17 cellular contexts compared by ENCODE assay signal in genomic region chr11:114251797-114252327, GRCh38. TPM values are rescaled to one million over a fixed set of nuclear protein-coding genes. Genes with fewer than 3 reads are reported as not detected.
DNase-seq lines count a peak whose midpoint lies in the region; ATAC-seq, FAIRE-seq and TF ChIP-seq lines count a peak whose summit lies in the region.
"Had no signal": no experiment of that assay in that cellular context is flagged by ENCODE, and none has a peak within 500 bp of the region (broad histone marks: within the 10 kb centered on the region; RNA-seq: fewer than 3 reads in every experiment).

No MANE protein-coding gene starts in this region.

- H3K9me3 Mint-ChIP-seq in MCF 10A (ENCODE audit: unreplicated experiment) (no peaks in the 10 kb centered on the region), nephron progenitor cell (no peaks in the 10 kb centered on the region)
- H3K9me3 Mint-ChIP-seq: activated naive CD4-positive, alpha-beta T cell treated with anti-CD3 and anti-CD28 coated beads, Interleukin-2, amount 10 ng/mL, durations not matched to agents 7 days and 5 days; stimulated activated naive CD8-positive, alpha-beta T cell treated with anti-CD3 and anti-CD28 coated beads, Interleukin-15, Interleukin-2, amounts not matched to agents 100 ng/mL and 50 ng/mL, for 24 hours had no signal

- no peaks in the 10 kb centered on the region for H3K79me2 ChIP-seq in mammary epithelial cell (ENCODE audit: insufficient read depth, low read length)

- no peak overlapping the region for H3K4me2 ChIP-seq in mammary epithelial cell (ENCODE audit: insufficient read depth, low read depth, low read length)

- H3K36me3 Mint-ChIP-seq in MCF 10A (ENCODE audit: insufficient read depth, unreplicated experiment) (no peaks in the 10 kb centered on the region), nephron progenitor cell (ENCODE audit: low read depth) (peaks cover 28% of the 10 kb centered on the region)
- H3K36me3 Mint-ChIP-seq: activated CD8-positive, alpha-beta memory T cell treated with anti-CD3 and anti-CD28 coated beads, Interleukin-2, amount 10 ng/mL, durations not matched to agents 7 days and 5 days; activated naive CD4-positive, alpha-beta T cell treated with anti-CD3 and anti-CD28 coated beads, Interleukin-2, amount 10 ng/mL, durations not matched to agents 7 days and 5 days had no signal

- no peaks in the 10 kb centered on the region for H3K36me3 ChIP-seq in mammary epithelial cell (ENCODE audit: insufficient read depth, low read length)
- H3K36me3 ChIP-seq in uterus, result no peaks in the 10 kb centered on the region
- H3K36me3 ChIP-seq in small intestine (ENCODE audit: control insufficient read depth in 2 of 2, insufficient read depth in 2 of 2, low read length in 2 of 2), result peaks cover 4 to 12% of the 10 kb centered on the region in 2 donors

- TF ChIP-seq CTCF in MCF 10A (IDR thresholded peaks at IDR 0.05; ENCODE audit: unreplicated experiment), result no peak
- no peak for TF ChIP-seq CTCF in mammary epithelial cell (conservative IDR thresholded peaks at IDR 0.05 in 1 of 2, IDR thresholded peaks at IDR 0.05 in 1 of 2; ENCODE audit: extremely low read depth in 1 of 2, insufficient read depth in 1 of 2, low read depth in 1 of 2, low read length in 2 of 2)
- peak; percentile 5 for TF ChIP-seq CTCF in choroid plexus epithelial cell (conservative IDR thresholded peaks at IDR 0.05; ENCODE audit: low read depth, low read length)
- peak; percentile 12 for TF ChIP-seq CTCF in nephron progenitor cell (IDR thresholded peaks at IDR 0.05)
- no peak for TF ChIP-seq CTCF in uterus (IDR thresholded peaks at IDR 0.05)

- peaks cover 3% of the 10 kb centered on the region for H3K27me3 ChIP-seq in mammary epithelial cell (ENCODE audit: insufficient read depth, low read length)
- no peaks in the 10 kb centered on the region for H3K27me3 ChIP-seq in uterus
- H3K27me3 ChIP-seq in small intestine (ENCODE audit: control insufficient read depth in 2 of 2, insufficient read depth in 2 of 2, low read length in 2 of 2), result no peaks in the 10 kb centered on the region

- ATAC-seq in GM21528 (IDR thresholded peaks at IDR 0.05; ENCODE audit: low FRiP score, unreplicated experiment), result no peak
- ATAC-seq: activated CD8-positive, alpha-beta memory T cell treated with anti-CD3 and anti-CD28 coated beads, Interleukin-2, amount 10 ng/mL, durations not matched to agents 7 days and 5 days; left colon had no signal

- H3K4me1 ChIP-seq in mammary epithelial cell (ENCODE audit: insufficient read depth, low read length), result no peaks in the 10 kb centered on the region
- peaks cover 5 to 11% of the 10 kb centered on the region in 2 donors for H3K4me1 ChIP-seq in uterus
- H3K4me1 ChIP-seq in small intestine (ENCODE audit: control insufficient read depth in 2 of 2, insufficient read depth in 1 of 2, low read depth in 1 of 2, low read length in 1 of 2), result no peaks in the 10 kb centered on the region

- no peak overlapping the region for H3K4me3 Mint-ChIP-seq in MCF 10A (ENCODE audit: unreplicated experiment)
- peak overlapping the region; percentile 43 for H3K4me3 Mint-ChIP-seq in nephron progenitor cell
- H3K4me3 Mint-ChIP-seq: activated CD8-positive, alpha-beta memory T cell treated with anti-CD3 and anti-CD28 coated beads, Interleukin-2, amount 10 ng/mL, durations not matched to agents 7 days and 5 days; activated naive CD4-positive, alpha-beta T cell treated with anti-CD3 and anti-CD28 coated beads, Interleukin-2, amount 10 ng/mL, durations not matched to agents 7 days and 5 days; stimulated activated naive CD8-positive, alpha-beta T cell treated with anti-CD3 and anti-CD28 coated beads, Interleukin-15, Interleukin-2, amounts not matched to agents 100 ng/mL and 50 ng/mL, for 24 hours had no signal

- H3K27ac ChIP-seq in mammary epithelial cell (ENCODE audit: insufficient read depth, low read depth, low read length) (no peak overlapping the region), uterus (peak overlapping the region; percentile 71 to 73), small intestine (ENCODE audit: low read depth in 1 of 2, low read length in 1 of 2) (peak overlapping the region in 1 of 2 donors; percentile 33)
- H3K27ac ChIP-seq: skin epidermis had no signal

- peak overlapping the region; percentile 87 for H3K27ac Mint-ChIP-seq in MCF 10A (ENCODE audit: low read depth, unreplicated experiment)
- H3K27ac Mint-ChIP-seq in nephron progenitor cell, result peak overlapping the region; percentile 86
- H3K27ac Mint-ChIP-seq: activated CD8-positive, alpha-beta memory T cell treated with anti-CD3 and anti-CD28 coated beads, Interleukin-2, amount 10 ng/mL, durations not matched to agents 7 days and 5 days; activated naive CD4-positive, alpha-beta T cell treated with anti-CD3 and anti-CD28 coated beads, Interleukin-2, amount 10 ng/mL, durations not matched to agents 7 days and 5 days; stimulated activated naive CD8-positive, alpha-beta T cell treated with anti-CD3 and anti-CD28 coated beads, Interleukin-15, Interleukin-2, amounts not matched to agents 100 ng/mL and 50 ng/mL, for 24 hours had no signal

- H3K9ac ChIP-seq in mammary epithelial cell (ENCODE audit: insufficient read depth, low read length), result no peak overlapping the region

- H3K4me1 Mint-ChIP-seq in MCF 10A (ENCODE audit: insufficient read depth, unreplicated experiment) (peaks cover 19% of the 10 kb centered on the region), nephron progenitor cell (peaks cover 86% of the 10 kb centered on the region)
- H3K4me1 Mint-ChIP-seq: activated CD8-positive, alpha-beta memory T cell treated with anti-CD3 and anti-CD28 coated beads, Interleukin-2, amount 10 ng/mL, durations not matched to agents 7 days and 5 days; activated naive CD4-positive, alpha-beta T cell treated with anti-CD3 and anti-CD28 coated beads, Interleukin-2, amount 10 ng/mL, durations not matched to agents 7 days and 5 days had no signal

- no peak overlapping the region for H2AFZ ChIP-seq in mammary epithelial cell (ENCODE audit: low read depth, low read length)

- H4K20me1 ChIP-seq in mammary epithelial cell (ENCODE audit: insufficient read depth, low read length), result no peaks in the 10 kb centered on the region

- no peak for FAIRE-seq in small intestine (lab: Jason Lieb, UNC)
- FAIRE-seq: D721Med, endothelial cell of umbilical vein had no signal

- dilution Hi-C loops in mammary epithelial cell (cut with HindIII; ENCODE audit: low sequenced_read_pairs), result no loop called here

- POLR2A ChIA-PET in MCF 10A (lab: Yijun Ruan, JAX), result interaction anchor here (0.6 to 0.9 kb wide), 2 partner anchors 54 to 420 kb away, joined by 3 read pairs; no protein-coding TSS in a partner anchor

- intact Hi-C loops in MCF 10A (cut with micrococcal nuclease), result no loop called here
- intact Hi-C loops in mammary epithelial cell (cut with micrococcal nuclease), result no loop called here
- intact Hi-C loops in uterus (cut with DNase I; ENCODE audit: low total_unique reads), result loop anchor here (10.0 kb wide), 2 partner anchors 57 to 87 kb away; no protein-coding TSS in a partner anchor

- 98% methylated on average over 6 of the region's 9 CpGs for WGBS in mammary epithelial cell (ENCODE audit: low coverage, missing lambda C conversion rate)
- WGBS in small intestine, 3 donors, result 78 to 88% (median 82%) methylated on average over 9 of the region's 9 CpGs

- CTCF ChIA-PET in MCF 10A (lab: Yijun Ruan, JAX) (interaction anchor here (0.7 to 4.2 kb wide), 2 partner anchors 9 to 29 kb away, joined by 3 to 21 read pairs; no protein-coding TSS in a partner anchor), mammary epithelial cell (lab: Charles Lee; ENCODE audit: low non-redundant PET) (no interaction called here)

- H3K4me3 ChIP-seq in mammary epithelial cell (replicated peaks in 1 of 3; ENCODE audit: insufficient read depth in 1 of 3, low read depth in 2 of 3, low read length in 3 of 3) (no peak overlapping the region), choroid plexus epithelial cell (ENCODE audit: low read depth, low read length) (no peak overlapping the region), uterus (no peak overlapping the region), small intestine (ENCODE audit: low read depth in 1 of 2, low read length in 2 of 2) (no peak overlapping the region)
- H3K4me3 ChIP-seq: skin epidermis had no signal

- TF ChIP-seq POLR2A in uterus (IDR thresholded peaks at IDR 0.05), result no peak

- in situ Hi-C loops in mammary epithelial cell (cut with MboI; ENCODE audit: low sequenced_read_pairs in 2 of 2), result no loop called here

- BruUV-seq in MCF 10A (replicated peaks; lab: Mats Ljungman, UMichigan) (no TSS peak), mammary epithelial cell (replicated peaks; lab: Mats Ljungman, UMichigan) (no TSS peak)

- no peaks in the 10 kb centered on the region for H3K9me3 ChIP-seq in mammary epithelial cell (replicated peaks; ENCODE audit: insufficient read depth, low read length)
- no peaks in the 10 kb centered on the region for H3K9me3 ChIP-seq in uterus
- no peaks in the 10 kb centered on the region for H3K9me3 ChIP-seq in small intestine (ENCODE audit: control insufficient read depth, low read depth)

- H3K27me3 Mint-ChIP-seq in MCF 10A (ENCODE audit: insufficient read depth, unreplicated experiment), result no peaks in the 10 kb centered on the region
- H3K27me3 Mint-ChIP-seq in nephron progenitor cell (ENCODE audit: low read depth, poor library complexity), result peaks cover 3% of the 10 kb centered on the region
- H3K27me3 Mint-ChIP-seq: activated CD8-positive, alpha-beta memory T cell treated with anti-CD3 and anti-CD28 coated beads, Interleukin-2, amount 10 ng/mL, durations not matched to agents 7 days and 5 days; stimulated activated naive CD8-positive, alpha-beta T cell treated with anti-CD3 and anti-CD28 coated beads, Interleukin-15, Interleukin-2, amounts not matched to agents 100 ng/mL and 50 ng/mL, for 24 hours had no signal

- DNase-seq in MCF 10A (ENCODE audit: unreplicated experiment) (no peak), mammary epithelial cell (no peak), choroid plexus epithelial cell (ENCODE audit: low read depth) (no peak), nephron progenitor cell (peak; percentile 42), uterus (no peak), small intestine (no peak), COLO668 (lab: John Stamatoyannopoulos, UW; ENCODE audit: unreplicated experiment) (no peak)
- DNase-seq: activated CD8-positive, alpha-beta memory T cell treated with anti-CD3 and anti-CD28 coated beads, Interleukin-2, amount 10 ng/mL, durations not matched to agents 7 days and 5 days; activated naive CD4-positive, alpha-beta T cell treated with anti-CD3 and anti-CD28 coated beads, Interleukin-2, amount 10 ng/mL, durations not matched to agents 7 days and 5 days; caudate nucleus; left colon; MM.1S had no signal

RNA-seq across cellular contexts. Expression of gene NNMT, which starts 44.3 kb away (rescaled TPM):
- 429 and 638 TPM in 2 replicates for total RNA-seq in MCF 10A (2022)
- 100 to 1,000 TPM; 131 to 605 TPM for total RNA-seq in mammary epithelial cell
- polyA plus RNA-seq in mammary epithelial cell, result 130 TPM
- polyA minus RNA-seq in mammary epithelial cell, result 88.0 TPM
- total RNA-seq in uterus, result 100 to 1,000 TPM in 2 of 4 donors, 10 to 100 TPM in 1, 1 to 10 TPM in 1; 4.6 to 362 (median 116) TPM
- 100 to 1,000 TPM in 1 of 3 donors, 10 to 100 TPM in 2; 14.3 to 169 (median 31.1) TPM for polyA plus RNA-seq in small intestine
- total RNA-seq: activated CD8-positive, alpha-beta memory T cell treated with anti-CD3 and anti-CD28 coated beads, Interleukin-2, amount 10 ng/mL, durations not matched to agents 7 days and 5 days had no signal

Comparison
In these comparisons a context has a peak if more than half of its experiments do, and no peak if none do; other contexts are left out.
1. CTCF ChIP-seq: peak in choroid plexus epithelial cell (single experiment) and nephron progenitor cell (single experiment); none in MCF 10A (single experiment), mammary epithelial cell (0 of 2) and uterus (0 of 4).